ENCODE assay signal across 10 cellular contexts in the genomic region with DNA sequence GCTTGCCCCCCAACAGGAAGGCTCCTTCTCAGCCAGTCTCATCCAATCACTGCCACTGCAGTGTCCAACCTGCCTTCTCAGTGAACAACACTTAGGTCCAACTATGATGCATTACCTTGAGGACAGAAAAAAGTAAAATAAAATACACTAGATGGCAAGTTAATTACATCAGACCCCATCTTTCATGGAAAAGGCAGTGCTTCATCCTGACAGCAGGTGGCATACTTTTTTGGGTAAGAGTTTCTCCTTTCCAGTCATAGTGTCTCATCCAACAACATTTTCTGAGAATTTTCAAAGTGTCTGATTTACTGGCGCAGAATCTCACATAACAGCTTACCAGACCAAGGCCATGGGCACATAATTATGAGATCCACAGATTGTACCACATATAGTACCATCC.
DNase-seq lines count a peak whose midpoint lies in the region; ATAC-seq and TF ChIP-seq lines count a peak whose summit lies in the region.
"Had no signal": no experiment of that assay in that cellular context is flagged by ENCODE, and none has a peak within 500 bp of the region (broad histone marks: within the 10 kb centered on the region; RNA-seq: fewer than 3 reads in every experiment).

No MANE protein-coding gene starts in this region.

- in situ Hi-C loops in transverse colon (cut with MboI; ENCODE audit: low pct_ligation_motif_present in 1 of 4, low pct_unique_long_range_greater_than_20kb in 1 of 4, low sequenced_read_pairs in 3 of 4), result no loop called here

- H3K4me3 ChIP-seq in cardiac muscle cell (no peak overlapping the region), PC-3 (ENCODE audit: low read length) (no peak overlapping the region), fibroblast of pulmonary artery (replicated peaks; ENCODE audit: low read depth, low read length) (no peak overlapping the region), transverse colon (no peak overlapping the region)

- intact Hi-C loops in left cardiac atrium (cut with DNase I), result no loop called here
- intact Hi-C loops in PC-3 (cut with micrococcal nuclease), result loop anchor here (1.0 kb wide), 1 partner anchor 312 kb away; no protein-coding TSS in a partner anchor
- intact Hi-C loops in transverse colon (cut with DNase I; ENCODE audit: low total_unique reads), result no loop called here

- TF ChIP-seq CTCF in cardiac muscle cell (IDR thresholded peaks at IDR 0.05; ENCODE audit: low read depth, low read length) (peak; percentile 60), PC-3 (conservative IDR thresholded peaks at IDR 0.05; ENCODE audit: low read depth, low read length) (peak; percentile 68), fibroblast of pulmonary artery (IDR thresholded peaks at IDR 0.05; ENCODE audit: low read length, missing control alignments) (peak; percentile 70), transverse colon (IDR thresholded peaks at IDR 0.05) (peak in 2 of 5 experiments; percentile 19 to 25)

- TF ChIP-seq EP300 in transverse colon (IDR thresholded peaks at IDR 0.05; ENCODE audit: low read depth), result no peak

- no peak overlapping the region for H3K4me2 ChIP-seq in PC-3 (ENCODE audit: low read length)

- ATAC-seq in left cardiac atrium, result no peak
- no peak for ATAC-seq in PC-3
- ATAC-seq in GM21367 (IDR thresholded peaks at IDR 0.05; ENCODE audit: unreplicated experiment), result no peak

- H3K4me1 ChIP-seq in cardiac muscle cell (ENCODE audit: low read depth), result no peaks in the 10 kb centered on the region
- H3K4me1 ChIP-seq in PC-3 (ENCODE audit: insufficient read depth, low read length), result peaks cover 9% of the 10 kb centered on the region
- H3K4me1 ChIP-seq in transverse colon, result no peaks in the 10 kb centered on the region

- H4K20me1 ChIP-seq in PC-3 (ENCODE audit: low read length), result no peaks in the 10 kb centered on the region

- BruUV-seq in PC-3 (replicated peaks; lab: Mats Ljungman, UMichigan), result no TSS peak

- H3F3A ChIP-seq in PC-3 (ENCODE audit: low read length, unreplicated experiment), result no peaks in the 10 kb centered on the region

- H2AFZ ChIP-seq in PC-3 (ENCODE audit: low read length), result no peak overlapping the region

- H3K27ac ChIP-seq in cardiac muscle cell (no peak overlapping the region), PC-3 (ENCODE audit: low read length) (no peak overlapping the region), transverse colon (no peak overlapping the region)

- CTCF ChIA-PET in PC-3 (lab: Charles Lee), result no interaction called here

- no peak for TF ChIP-seq POLR2A in transverse colon (IDR thresholded peaks at IDR 0.05)

- no peaks in the 10 kb centered on the region for H3K9me3 ChIP-seq in cardiac muscle cell (ENCODE audit: low read depth)
- no peaks in the 10 kb centered on the region for H3K9me3 ChIP-seq in PC-3 (ENCODE audit: low read length)
- no peaks in the 10 kb centered on the region for H3K9me3 ChIP-seq in transverse colon

- no peaks in the 10 kb centered on the region for H3K9me2 ChIP-seq in PC-3 (replicated peaks; ENCODE audit: low read length)

- POLR2A ChIA-PET in PC-3 (lab: Charles Lee; ENCODE audit: unreplicated experiment), result no interaction called here

- no peak overlapping the region for H3K9ac ChIP-seq in PC-3 (ENCODE audit: low read length)

- no peaks in the 10 kb centered on the region for H3K79me2 ChIP-seq in PC-3 (ENCODE audit: low read length)

- 86 to 100% methylated on average over 1 of the region's 1 CpG for WGBS in transverse colon (ENCODE audit: low coverage in 1 of 2), 2 donors

- DNase-seq in cardiac muscle cell (ENCODE audit: low read depth in 1 of 2, low spot score in 1 of 2) (peak in 1 of 2 donors; percentile 49), left cardiac atrium (no peak), PC-3 (peak; percentile 47), fibroblast of pulmonary artery (ENCODE audit: low read depth) (peak; percentile 55), Ammon's horn (ENCODE audit: low spot score) (no peak), transverse colon (no peak)
- DNase-seq in activated CD4-positive, alpha-beta T cell treated with anti-CD3 and anti-CD28 coated beads, Interleukin-2, amount 50 U/mL, for 48 hours, result no peak
- DNase-seq: activated CD4-positive, alpha-beta T cell treated with anti-CD3 and anti-CD28 coated beads for 48 hours; CD4-positive, alpha-beta memory T cell had no signal

- H3K27me3 ChIP-seq in cardiac muscle cell (no peaks in the 10 kb centered on the region), PC-3 (ENCODE audit: low read length) (no peaks in the 10 kb centered on the region), transverse colon (no peaks in the 10 kb centered on the region)

- H3K36me3 ChIP-seq in cardiac muscle cell, result no peaks in the 10 kb centered on the region
- H3K36me3 ChIP-seq in PC-3 (ENCODE audit: low read depth, low read length), result no peaks in the 10 kb centered on the region
- no peaks in the 10 kb centered on the region for H3K36me3 ChIP-seq in transverse colon

Comparison
In these comparisons a context has a peak if more than half of its experiments do, and no peak if none do; other contexts are left out.
1. DNase-seq: peak in PC-3 (single experiment) and fibroblast of pulmonary artery (single experiment); none in left cardiac atrium (single experiment), Ammon's horn (single experiment), activated CD4-positive, alpha-beta T cell treated with anti-CD3 and anti-CD28 coated beads, Interleukin-2, amount 50 U/mL, for 48 hours (0 of 2) and transverse colon (single experiment).